Comparison of ENCODE assay signal across 11 cellular contexts in genomic region chr1:112522621-112523020, GRCh38. TPM values are rescaled to one million over a fixed set of nuclear protein-coding genes. Genes with fewer than 3 reads are reported as not detected.
DNase-seq lines count a peak whose midpoint lies in the region; ATAC-seq and TF ChIP-seq lines count a peak whose summit lies in the region.
"Had no signal": no experiment of that assay in that cellular context is flagged by ENCODE, and none has a peak within 500 bp of the region (broad histone marks: within the 10 kb centered on the region; RNA-seq: fewer than 3 reads in every experiment).

No MANE protein-coding gene starts in this region.

- no peak overlapping the region for H3K4me2 ChIP-seq in hepatocyte

- 64% methylated on average over 1 of the region's 1 CpG for WGBS in hepatocyte (ENCODE audit: low lambda C conversion rate, missing lambda C conversion rate)
- 84 to 92% (median 89%) methylated on average over 1 of the region's 1 CpG for WGBS in heart left ventricle, 4 donors

- H3K79me2 ChIP-seq in hepatocyte = no peaks in the 10 kb centered on the region

- peak; percentile 79 for DNase-seq in HK-2 (ENCODE audit: unreplicated experiment)
- peak; percentile 77 for DNase-seq in amniotic stem cell (lab: John Stamatoyannopoulos, UW)
- DNase-seq in hepatocyte (ENCODE audit: low spot score) = peak; percentile 28
- DNase-seq in stimulated activated CD4-positive, alpha-beta T cell treated with anti-CD3 and anti-CD28 coated beads, Interleukin-15, amount 100 ng/mL, for 24 hours = no peak
- DNase-seq in activated CD4-positive, CD25-positive, alpha-beta regulatory T cell treated with anti-CD3 and anti-CD28 coated beads, Interleukin-2, amount 50 U/mL, for 72 hours = no peak
- DNase-seq in heart left ventricle = no peak
- no peak for DNase-seq in COLO829 (ENCODE audit: low spot score)
- DNase-seq: activated CD4-positive, alpha-beta memory T cell treated with anti-CD3 and anti-CD28 coated beads for 36 hours; activated naive CD8-positive, alpha-beta T cell treated with anti-CD3 and anti-CD28 coated beads for 36 hours; posterior cingulate gyrus; uterus had no signal

- H3K27me3 ChIP-seq in hepatocyte = no peaks in the 10 kb centered on the region
- H3K27me3 ChIP-seq in heart left ventricle = no peaks in the 10 kb centered on the region
- H3K27me3 ChIP-seq: uterus had no signal

- H3K27ac ChIP-seq in hepatocyte = peak overlapping the region; percentile 13
- no peak overlapping the region for H3K27ac ChIP-seq in heart left ventricle

- TF ChIP-seq POLR2A in heart left ventricle (IDR thresholded peaks at IDR 0.05) = no peak

- intact Hi-C loops in heart left ventricle (cut with DNase I) = no loop called here

- H3K4me1 ChIP-seq in hepatocyte (ENCODE audit: insufficient read depth) (no peaks in the 10 kb centered on the region), heart left ventricle (peaks cover 0 to 43% (median 7%) of the 10 kb centered on the region in 12 donors)
- H3K4me1 ChIP-seq: uterus had no signal

- H3K9me3 ChIP-seq in hepatocyte (ENCODE audit: low read depth) = no peaks in the 10 kb centered on the region
- no peaks in the 10 kb centered on the region for H3K9me3 ChIP-seq in heart left ventricle
- H3K9me3 ChIP-seq: uterus had no signal

- H2AFZ ChIP-seq in hepatocyte = no peak overlapping the region

- no peaks in the 10 kb centered on the region for H3K36me3 ChIP-seq in hepatocyte (replicated peaks; ENCODE audit: insufficient read depth, low read depth)
- peaks cover 0 to 24% (median 21%) of the 10 kb centered on the region in 9 donors for H3K36me3 ChIP-seq in heart left ventricle
- H3K36me3 ChIP-seq: uterus had no signal

- no peaks in the 10 kb centered on the region for H4K20me1 ChIP-seq in hepatocyte (ENCODE audit: insufficient read depth, poor library complexity, severe bottlenecking)

- H3K4me3 ChIP-seq in hepatocyte (no peak overlapping the region), heart left ventricle (no peak overlapping the region)
- H3K4me3 ChIP-seq: uterus had no signal

- no peak for ATAC-seq in heart left ventricle

- TF ChIP-seq CTCF in hepatocyte (IDR thresholded peaks at IDR 0.05; ENCODE audit: poor library complexity) (no peak), heart left ventricle (IDR thresholded peaks at IDR 0.05) (no peak)

- H3K9me2 ChIP-seq in hepatocyte (replicated peaks; ENCODE audit: insufficient read depth) = no peaks in the 10 kb centered on the region

RNA-seq across cellular contexts. Expression of gene WNT2B, which starts 13.9 kb away (rescaled TPM):
- total RNA-seq in hepatocyte (2.4 and 2.7 TPM in 2 replicates), heart left ventricle (10 to 100 TPM in 1 of 9 donors, 1 to 10 TPM in 8; 1.6 to 16.2 (median 2.8) TPM)
- polyA plus RNA-seq in hepatocyte (3.7 and 3.8 TPM in 2 replicates), heart left ventricle (1 to 10 TPM in 1 of 2 donors, under 1 TPM in 1; 0.71 to 1.6 TPM)
- total RNA-seq: activated naive CD8-positive, alpha-beta T cell treated with anti-CD3 and anti-CD28 coated beads for 36 hours had no signal

Comparison
In these comparisons a context has a peak if more than half of its experiments do, and no peak if none do; other contexts are left out.
1. DNase-seq: peak in HK-2 (single experiment), amniotic stem cell (single experiment) and hepatocyte (single experiment); none in stimulated activated CD4-positive, alpha-beta T cell treated with anti-CD3 and anti-CD28 coated beads, Interleukin-15, amount 100 ng/mL, for 24 hours (single experiment), activated CD4-positive, CD25-positive, alpha-beta regulatory T cell treated with anti-CD3 and anti-CD28 coated beads, Interleukin-2, amount 50 U/mL, for 72 hours (single experiment), heart left ventricle (0 of 5) and COLO829 (single experiment).